15 cellular contexts compared by ENCODE assay signal in the genomic region with DNA sequence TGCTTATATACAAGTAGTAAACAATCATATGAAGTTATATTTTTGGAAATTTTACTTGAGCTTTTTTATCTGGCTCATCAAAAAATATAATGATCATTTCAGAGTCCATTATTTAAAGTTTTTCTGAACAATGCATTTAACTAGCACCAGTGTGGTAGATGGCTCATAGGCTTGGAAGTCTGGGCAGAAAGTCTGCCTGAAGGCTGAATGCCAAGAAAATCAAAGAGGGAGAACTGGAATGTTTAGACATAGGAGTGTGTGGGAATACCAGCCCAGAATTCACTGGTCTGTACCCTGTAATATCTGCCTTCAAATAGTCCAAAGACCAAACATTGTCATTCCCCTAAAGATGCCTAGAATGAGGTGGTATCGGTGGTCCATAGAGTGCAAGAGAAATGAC. TPM values are rescaled to one million over a fixed set of nuclear protein-coding genes. Genes with fewer than 3 reads are reported as not detected.
DNase-seq lines count a peak whose midpoint lies in the region; ATAC-seq, FAIRE-seq and TF ChIP-seq lines count a peak whose summit lies in the region.
"Had no signal": no experiment of that assay in that cellular context is flagged by ENCODE, and none has a peak within 500 bp of the region (broad histone marks: within the 10 kb centered on the region; RNA-seq: fewer than 3 reads in every experiment).

No MANE protein-coding gene starts in this region.

- H3K27me3 Mint-ChIP-seq in astrocyte (ENCODE audit: low read depth, unreplicated experiment) (no peaks in the 10 kb centered on the region), GM23338 (ENCODE audit: insufficient read depth, low read depth, poor library complexity) (peaks cover 1% of the 10 kb centered on the region)
- no peaks in the 10 kb centered on the region for H3K27me3 Mint-ChIP-seq in stimulated activated memory B cell treated with anti-CD40 and anti-IgM and Interleukin-4, amounts not matched to agents 10 μg/mL and 1 μg/mL and 100 μg/mL, for 72 hours

- H2AFZ ChIP-seq in astrocyte (ENCODE audit: low read depth, low read length) (no peak overlapping the region), GM23338 (no peak overlapping the region)

- peak overlapping the region; percentile 8 for H3K27ac Mint-ChIP-seq in astrocyte (ENCODE audit: unreplicated experiment)
- H3K27ac Mint-ChIP-seq in stimulated activated memory B cell treated with anti-CD40 and anti-IgM and Interleukin-4, amounts not matched to agents 10 μg/mL and 1 μg/mL and 100 μg/mL, for 72 hours = peak overlapping the region; percentile 44
- no peak overlapping the region for H3K27ac Mint-ChIP-seq in GM23338

- FAIRE-seq in astrocyte (lab: Jason Lieb, UNC) = peak; percentile 96

- H3K9ac ChIP-seq in astrocyte (ENCODE audit: low read length) = peak overlapping the region; percentile 54

- TF ChIP-seq CTCF in astrocyte (IDR thresholded peaks at IDR 0.05; ENCODE audit: insufficient read depth, low read depth, low read length) = no peak
- TF ChIP-seq CTCF in GM23338 (conservative IDR thresholded peaks at IDR 0.05; ENCODE audit: low read depth in 2 of 2) = no peak

- H3K4me3 ChIP-seq in astrocyte (ENCODE audit: insufficient read depth, low read depth, low read length) (no peak overlapping the region), GM23338 (no peak overlapping the region), SJCRH30 (no peak overlapping the region)
- H3K4me3 ChIP-seq: thoracic aorta had no signal

- ATAC-seq in stimulated activated memory B cell treated with anti-CD40 and anti-IgM and Interleukin-4, amounts not matched to agents 10 μg/mL and 1 μg/mL and 100 μg/mL, for 72 hours = no peak
- no peak for ATAC-seq in GM23338

- H3K9me2 ChIP-seq in GM23338 (ENCODE audit: insufficient read depth) = no peaks in the 10 kb centered on the region

- H3F3A ChIP-seq in GM23338 (replicated peaks; ENCODE audit: low read depth) = no peaks in the 10 kb centered on the region

- H3K9me3 Mint-ChIP-seq in astrocyte (ENCODE audit: unreplicated experiment) = no peaks in the 10 kb centered on the region
- H3K9me3 Mint-ChIP-seq in stimulated activated memory B cell treated with anti-CD40 and anti-IgM and Interleukin-4, amounts not matched to agents 10 μg/mL and 1 μg/mL and 100 μg/mL, for 72 hours = no peaks in the 10 kb centered on the region
- H3K9me3 Mint-ChIP-seq in GM23338 = no peaks in the 10 kb centered on the region

- H3K79me2 ChIP-seq in astrocyte (ENCODE audit: insufficient read depth, low read length) (no peaks in the 10 kb centered on the region), GM23338 (replicated peaks; ENCODE audit: insufficient read depth) (no peaks in the 10 kb centered on the region)

- peak overlapping the region; percentile 72 for H3K4me2 ChIP-seq in astrocyte (ENCODE audit: low read length)
- no peak overlapping the region for H3K4me2 ChIP-seq in GM23338

- H3K4me1 ChIP-seq in astrocyte (ENCODE audit: insufficient read depth, low read length) (peaks cover 68% of the 10 kb centered on the region), GM23338 (ENCODE audit: insufficient read depth) (no peaks in the 10 kb centered on the region), SJCRH30 (peaks cover 3% of the 10 kb centered on the region; the same call in 1 of the 2 replicates)

- H3K4me3 Mint-ChIP-seq in astrocyte (ENCODE audit: unreplicated experiment) (no peak overlapping the region), GM23338 (no peak overlapping the region)
- H3K4me3 Mint-ChIP-seq in stimulated activated memory B cell treated with anti-CD40 and anti-IgM and Interleukin-4, amounts not matched to agents 10 μg/mL and 1 μg/mL and 100 μg/mL, for 72 hours = no peak overlapping the region

- H3K27ac ChIP-seq in astrocyte (ENCODE audit: low read depth, low read length) (peak overlapping the region; percentile 84), GM23338 (ENCODE audit: low read depth) (no peak overlapping the region), SJCRH30 (no peak overlapping the region)

- DNase-seq in HCEC 1CT (peak; percentile 68), astrocyte (ENCODE audit: low read depth) (peak; percentile 91), glomerular visceral epithelial cell (ENCODE audit: extremely low spot score) (peak; percentile 36), GM23338 (ENCODE audit: low spot score) (no peak), KG1 (lab: John Stamatoyannopoulos, UW) (no peak), SJCRH30 (no peak)
- DNase-seq: activated CD4-positive, alpha-beta T cell treated with anti-CD3 and anti-CD28 coated beads for 1 hour; activated gamma-delta T cell; effector CD8-positive, alpha-beta T cell; KBM-7; nucleus accumbens; SIG-M5; stimulated activated CD4-positive, alpha-beta T cell treated with anti-CD3 and anti-CD28 coated beads, Interleukin-4, amount 100 ng/mL, for 4 hours had no signal

- H3K27me3 ChIP-seq in astrocyte (ENCODE audit: insufficient read depth, low read length) = no peaks in the 10 kb centered on the region
- H3K27me3 ChIP-seq in GM23338 (ENCODE audit: insufficient read depth) = no peaks in the 10 kb centered on the region
- H3K27me3 ChIP-seq in SJCRH30 = no peaks in the 10 kb centered on the region

- H3K36me3 Mint-ChIP-seq in astrocyte (ENCODE audit: low read depth, unreplicated experiment) (no peaks in the 10 kb centered on the region), GM23338 (ENCODE audit: low read depth) (no peaks in the 10 kb centered on the region)
- peaks cover 5% of the 10 kb centered on the region for H3K36me3 Mint-ChIP-seq in stimulated activated memory B cell treated with anti-CD40 and anti-IgM and Interleukin-4, amounts not matched to agents 10 μg/mL and 1 μg/mL and 100 μg/mL, for 72 hours

- H3K4me1 Mint-ChIP-seq in astrocyte (ENCODE audit: low read depth, unreplicated experiment) = peaks cover 54% of the 10 kb centered on the region
- peaks cover 22% of the 10 kb centered on the region for H3K4me1 Mint-ChIP-seq in stimulated activated memory B cell treated with anti-CD40 and anti-IgM and Interleukin-4, amounts not matched to agents 10 μg/mL and 1 μg/mL and 100 μg/mL, for 72 hours
- H3K4me1 Mint-ChIP-seq in GM23338 = peaks cover 9% of the 10 kb centered on the region

- H4K20me1 ChIP-seq in astrocyte (ENCODE audit: insufficient read depth, low read length) (no peaks in the 10 kb centered on the region), GM23338 (replicated peaks; ENCODE audit: insufficient read depth) (no peaks in the 10 kb centered on the region)

- H3K9me3 ChIP-seq in astrocyte (ENCODE audit: insufficient read depth, low read depth, low read length) = no peaks in the 10 kb centered on the region
- no peaks in the 10 kb centered on the region for H3K9me3 ChIP-seq in SJCRH30 (replicated peaks)
- H3K9me3 ChIP-seq: thoracic aorta had no signal

- H3K36me3 ChIP-seq in astrocyte (ENCODE audit: insufficient read depth, low read length) (no peaks in the 10 kb centered on the region), GM23338 (ENCODE audit: insufficient read depth) (no peaks in the 10 kb centered on the region), SJCRH30 (no peaks in the 10 kb centered on the region)
- H3K36me3 ChIP-seq: thoracic aorta had no signal

TF ChIP-seq in GM23338, 12 proteins besides CTCF, POLR2A, EP300 and RAD21 (continues in another document):
- TF ChIP-seq JUNB (IDR thresholded peaks at IDR 0.05; ENCODE audit: unreplicated experiment) (no peak), NANOG (IDR thresholded peaks at IDR 0.05; ENCODE audit: borderline replicate concordance) (no peak), ZNF331 (CRISPR knock-in tag; IDR thresholded peaks at IDR 0.05; ENCODE audit: low read depth) (no peak), EZH2phosphoT487 (IDR thresholded peaks at IDR 0.05; ENCODE audit: unreplicated experiment) (no peak), ETS1 (IDR thresholded peaks at IDR 0.05) (no peak), POLR2AphosphoS5 (IDR thresholded peaks at IDR 0.05; ENCODE audit: low read depth) (no peak), ZNF114 (CRISPR knock-in tag; IDR thresholded peaks at IDR 0.05) (no peak), CREB1 (CRISPR knock-in tag; IDR thresholded peaks at IDR 0.05; ENCODE audit: low read depth) (no peak), STAT1 (IDR thresholded peaks at IDR 0.05; ENCODE audit: unreplicated experiment) (no peak)
- TF ChIP-seq, protein P1, sequence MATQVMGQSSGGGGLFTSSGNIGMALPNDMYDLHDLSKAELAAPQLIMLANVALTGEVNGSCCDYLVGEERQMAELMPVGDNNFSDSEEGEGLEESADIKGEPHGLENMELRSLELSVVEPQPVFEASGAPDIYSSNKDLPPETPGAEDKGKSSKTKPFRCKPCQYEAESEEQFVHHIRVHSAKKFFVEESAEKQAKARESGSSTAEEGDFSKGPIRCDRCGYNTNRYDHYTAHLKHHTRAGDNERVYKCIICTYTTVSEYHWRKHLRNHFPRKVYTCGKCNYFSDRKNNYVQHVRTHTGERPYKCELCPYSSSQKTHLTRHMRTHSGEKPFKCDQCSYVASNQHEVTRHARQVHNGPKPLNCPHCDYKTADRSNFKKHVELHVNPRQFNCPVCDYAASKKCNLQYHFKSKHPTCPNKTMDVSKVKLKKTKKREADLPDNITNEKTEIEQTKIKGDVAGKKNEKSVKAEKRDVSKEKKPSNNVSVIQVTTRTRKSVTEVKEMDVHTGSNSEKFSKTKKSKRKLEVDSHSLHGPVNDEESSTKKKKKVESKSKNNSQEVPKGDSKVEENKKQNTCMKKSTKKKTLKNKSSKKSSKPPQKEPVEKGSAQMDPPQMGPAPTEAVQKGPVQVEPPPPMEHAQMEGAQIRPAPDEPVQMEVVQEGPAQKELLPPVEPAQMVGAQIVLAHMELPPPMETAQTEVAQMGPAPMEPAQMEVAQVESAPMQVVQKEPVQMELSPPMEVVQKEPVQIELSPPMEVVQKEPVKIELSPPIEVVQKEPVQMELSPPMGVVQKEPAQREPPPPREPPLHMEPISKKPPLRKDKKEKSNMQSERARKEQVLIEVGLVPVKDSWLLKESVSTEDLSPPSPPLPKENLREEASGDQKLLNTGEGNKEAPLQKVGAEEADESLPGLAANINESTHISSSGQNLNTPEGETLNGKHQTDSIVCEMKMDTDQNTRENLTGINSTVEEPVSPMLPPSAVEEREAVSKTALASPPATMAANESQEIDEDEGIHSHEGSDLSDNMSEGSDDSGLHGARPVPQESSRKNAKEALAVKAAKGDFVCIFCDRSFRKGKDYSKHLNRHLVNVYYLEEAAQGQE (IDR thresholded peaks at IDR 0.05; ENCODE audit: unreplicated experiment) = no peak

RNA-seq across cellular contexts. Expression of gene ANK3, which starts 40.3 kb away (rescaled TPM):
- 15.5 and 21.1 TPM in 2 replicates for total RNA-seq in astrocyte
- total RNA-seq in GM23338 (2014; rRNA removed; shearing (Covaris generic)) = 70.5 and 85.2 TPM in 2 replicates
- 41.4 and 46.5 TPM in 2 replicates for polyA plus RNA-seq in GM23338 (2016; fragmentation: Nextera tagmentation; extraction: Ambion mirVana)
- total RNA-seq in SJCRH30 (2014; rRNA removed; shearing (Covaris generic)) = 2.5 and 2.6 TPM in 2 replicates

Comparison
In these comparisons a context has a peak if more than half of its experiments do, and no peak if none do; other contexts are left out.
1. DNase-seq: peak in HCEC 1CT (single experiment), astrocyte (single experiment) and glomerular visceral epithelial cell (single experiment); none in GM23338 (single experiment), KG1 (single experiment) and SJCRH30 (0 of 2).